Comparison of ENCODE assay signal across 19 cellular contexts in the genomic region with DNA sequence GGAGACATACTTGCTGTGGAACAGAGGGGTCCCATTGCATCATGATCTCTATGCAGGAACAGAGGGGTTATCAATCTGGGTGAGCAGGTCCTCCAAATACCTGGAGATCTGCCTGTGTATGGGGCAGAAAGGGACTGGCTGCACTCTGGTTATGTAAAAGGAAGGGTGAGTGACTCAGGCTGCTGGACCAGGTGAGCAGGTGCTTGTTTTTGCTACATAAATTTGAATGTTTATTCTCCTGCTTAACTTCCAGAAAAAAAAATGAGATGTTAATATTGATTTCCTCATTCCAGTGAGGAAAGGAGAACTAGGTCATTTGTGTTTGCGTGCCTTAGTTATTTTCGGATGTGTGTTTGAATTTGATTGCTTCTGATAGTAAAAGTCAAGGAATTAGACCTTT.
DNase-seq lines count a peak whose midpoint lies in the region; ATAC-seq and TF ChIP-seq lines count a peak whose summit lies in the region.
"Had no signal": no experiment of that assay in that cellular context is flagged by ENCODE, and none has a peak within 500 bp of the region (broad histone marks: within the 10 kb centered on the region; RNA-seq: fewer than 3 reads in every experiment).

No MANE protein-coding gene starts in this region.

- H3K9ac ChIP-seq in PC-3 (ENCODE audit: low read length) (no peak overlapping the region), GM23248 (no peak overlapping the region)

- no peaks in the 10 kb centered on the region for H3K27me3 Mint-ChIP-seq in Calu3 (ENCODE audit: unreplicated experiment)
- H3K27me3 Mint-ChIP-seq: CD4-positive, CD25-positive, alpha-beta regulatory T cell; CD8-positive, alpha-beta memory T cell had no signal

- no peaks in the 10 kb centered on the region for H4K20me1 ChIP-seq in PC-3 (ENCODE audit: low read length)
- no peaks in the 10 kb centered on the region for H4K20me1 ChIP-seq in GM23248 (ENCODE audit: insufficient read depth)

- H3K4me2 ChIP-seq in PC-3 (ENCODE audit: low read length) (no peak overlapping the region), GM23248 (ENCODE audit: unreplicated experiment) (no peak overlapping the region)

- intact Hi-C loops in Calu3 (cut with micrococcal nuclease; ENCODE audit: unreplicated experiment) (no loop called here), PC-3 (cut with micrococcal nuclease) (no loop called here), lower lobe of right lung (cut with DNase I) (no loop called here), upper lobe of right lung (cut with DNase I) (no loop called here), esophagus squamous epithelium (cut with DNase I) (no loop called here)

- no peaks in the 10 kb centered on the region for H3K79me2 ChIP-seq in PC-3 (ENCODE audit: low read length)
- no peaks in the 10 kb centered on the region for H3K79me2 ChIP-seq in GM23248 (ENCODE audit: insufficient read depth)

- no peak overlapping the region for H3K4me3 Mint-ChIP-seq in Calu3 (ENCODE audit: low read depth, unreplicated experiment)
- H3K4me3 Mint-ChIP-seq: CD4-positive, CD25-positive, alpha-beta regulatory T cell; CD8-positive, alpha-beta memory T cell; H9 had no signal

- no peaks in the 10 kb centered on the region for H3K27me3 ChIP-seq in PC-3 (ENCODE audit: low read length)
- H3K27me3 ChIP-seq in lower lobe of right lung (ENCODE audit: low read depth): no peaks in the 10 kb centered on the region
- no peaks in the 10 kb centered on the region for H3K27me3 ChIP-seq in upper lobe of right lung
- H3K27me3 ChIP-seq in GM23248 (replicated peaks; ENCODE audit: insufficient read depth): no peaks in the 10 kb centered on the region
- H3K27me3 ChIP-seq in esophagus squamous epithelium: no peaks in the 10 kb centered on the region
- H3K27me3 ChIP-seq: BE2C had no signal

- peak; percentile 10 for DNase-seq in Calu3
- no peak for DNase-seq in PC-3
- no peak for DNase-seq in lower lobe of right lung
- no peak for DNase-seq in upper lobe of right lung
- DNase-seq in GM23248: no peak
- no peak for DNase-seq in activated CD8-positive, alpha-beta memory T cell treated with anti-CD3 and anti-CD28 coated beads for 24 hours
- no peak for DNase-seq in esophagus squamous epithelium (lab: John Stamatoyannopoulos, UW)
- DNase-seq: ACHN; BE2C; C1 segment of cervical spinal cord; CD4-positive, CD25-positive, alpha-beta regulatory T cell; CD8-positive, alpha-beta memory T cell; COR-L47; DMS153; DND-41; EL; H9; IMR-90 had no signal

- CTCF ChIA-PET in Calu3 (lab: Charles Lee): no interaction called here
- CTCF ChIA-PET in PC-3 (lab: Charles Lee): no interaction called here

- TF ChIP-seq POLR2A in esophagus squamous epithelium (IDR thresholded peaks at IDR 0.05): no peak

- H3K9me3 Mint-ChIP-seq in Calu3 (ENCODE audit: low read depth, unreplicated experiment): no peaks in the 10 kb centered on the region

- no peak overlapping the region for H3K27ac Mint-ChIP-seq in Calu3 (ENCODE audit: unreplicated experiment)
- H3K27ac Mint-ChIP-seq: CD4-positive, CD25-positive, alpha-beta regulatory T cell; CD8-positive, alpha-beta memory T cell had no signal

- BruUV-seq in Calu3 (replicated peaks; lab: Mats Ljungman, UMichigan) (no TSS peak), PC-3 (replicated peaks; lab: Mats Ljungman, UMichigan) (no TSS peak)

- WGBS in GM23248 (ENCODE audit: low coverage in 1 of 2, low lambda C conversion rate in 2 of 2, missing lambda C conversion rate in 2 of 2), 2 experiments: 20 to 26% methylated on average over 2 of the region's 2 CpGs
- WGBS in esophagus squamous epithelium, 2 donors: 32 to 70% methylated on average over 2 of the region's 2 CpGs

- no peaks in the 10 kb centered on the region for H3F3A ChIP-seq in PC-3 (ENCODE audit: low read length, unreplicated experiment)
- no peaks in the 10 kb centered on the region for H3F3A ChIP-seq in GM23248 (ENCODE audit: insufficient read depth)

- no peaks in the 10 kb centered on the region for H3K4me1 ChIP-seq in PC-3 (ENCODE audit: insufficient read depth, low read length)
- no peaks in the 10 kb centered on the region for H3K4me1 ChIP-seq in lower lobe of right lung
- H3K4me1 ChIP-seq in upper lobe of right lung: no peaks in the 10 kb centered on the region
- H3K4me1 ChIP-seq in GM23248 (ENCODE audit: insufficient read depth): no peaks in the 10 kb centered on the region
- no peaks in the 10 kb centered on the region for H3K4me1 ChIP-seq in esophagus squamous epithelium
- H3K4me1 ChIP-seq: BE2C had no signal

- POLR2A ChIA-PET in PC-3 (lab: Charles Lee; ENCODE audit: unreplicated experiment): no interaction called here

- H3K4me1 Mint-ChIP-seq in Calu3 (ENCODE audit: low read depth, unreplicated experiment): peaks cover 24% of the 10 kb centered on the region
- H3K4me1 Mint-ChIP-seq: CD4-positive, CD25-positive, alpha-beta regulatory T cell; CD8-positive, alpha-beta memory T cell; H9 had no signal

- H3K9me2 ChIP-seq in PC-3 (replicated peaks; ENCODE audit: low read length) (no peaks in the 10 kb centered on the region), GM23248 (ENCODE audit: insufficient read depth) (no peaks in the 10 kb centered on the region)

- no peaks in the 10 kb centered on the region for H3K36me3 ChIP-seq in PC-3 (ENCODE audit: low read depth, low read length)
- no peaks in the 10 kb centered on the region for H3K36me3 ChIP-seq in lower lobe of right lung
- no peaks in the 10 kb centered on the region for H3K36me3 ChIP-seq in upper lobe of right lung
- no peaks in the 10 kb centered on the region for H3K36me3 ChIP-seq in GM23248 (ENCODE audit: low read depth)
- H3K36me3 ChIP-seq in esophagus squamous epithelium: no peaks in the 10 kb centered on the region
- H3K36me3 ChIP-seq: BE2C had no signal

- TF ChIP-seq CTCF in Calu3 (IDR thresholded peaks at IDR 0.05; ENCODE audit: unreplicated experiment) (no peak), PC-3 (conservative IDR thresholded peaks at IDR 0.05; ENCODE audit: low read depth, low read length) (no peak), lower lobe of right lung (IDR thresholded peaks at IDR 0.05) (no peak), upper lobe of right lung (IDR thresholded peaks at IDR 0.05) (no peak), esophagus squamous epithelium (IDR thresholded peaks at IDR 0.05) (no peak)

- H3K9me3 ChIP-seq in PC-3 (ENCODE audit: low read length) (no peaks in the 10 kb centered on the region), lower lobe of right lung (no peaks in the 10 kb centered on the region), upper lobe of right lung (no peaks in the 10 kb centered on the region), GM23248 (ENCODE audit: low read depth) (no peaks in the 10 kb centered on the region), esophagus squamous epithelium (no peaks in the 10 kb centered on the region)
- H3K9me3 ChIP-seq: BE2C had no signal

- no peak overlapping the region for H3K4me3 ChIP-seq in PC-3 (ENCODE audit: low read length)
- no peak overlapping the region for H3K4me3 ChIP-seq in lower lobe of right lung
- no peak overlapping the region for H3K4me3 ChIP-seq in upper lobe of right lung
- no peak overlapping the region for H3K4me3 ChIP-seq in GM23248
- no peak overlapping the region for H3K4me3 ChIP-seq in esophagus squamous epithelium
- H3K4me3 ChIP-seq: GM12878 had no signal

- H3K36me3 Mint-ChIP-seq in Calu3 (ENCODE audit: insufficient read depth, unreplicated experiment): no peaks in the 10 kb centered on the region
- H3K36me3 Mint-ChIP-seq: CD4-positive, CD25-positive, alpha-beta regulatory T cell; CD8-positive, alpha-beta memory T cell had no signal

- H3K27ac ChIP-seq in PC-3 (ENCODE audit: low read length) (no peak overlapping the region), lower lobe of right lung (no peak overlapping the region), upper lobe of right lung (no peak overlapping the region), GM23248 (no peak overlapping the region), esophagus squamous epithelium (no peak overlapping the region)

- ATAC-seq in PC-3: peak; percentile 40; the same call in 1 of the 2 replicates
- peak; percentile 35 to 50 for ATAC-seq in lower lobe of right lung
- ATAC-seq in upper lobe of right lung: peak; percentile 42
- ATAC-seq: GM12878 had no signal

- no peak overlapping the region for H2AFZ ChIP-seq in PC-3 (ENCODE audit: low read length)
- no peak overlapping the region for H2AFZ ChIP-seq in GM23248

- in situ Hi-C loops in GM23248 (cut with MboI): no loop called here
